ENCODE assay signal across 14 cellular contexts in genomic region chr3:127158614-127159221, GRCh38. TPM values are rescaled to one million over a fixed set of nuclear protein-coding genes. Genes with fewer than 3 reads are reported as not detected.
DNase-seq lines count a peak whose midpoint lies in the region; ATAC-seq and TF ChIP-seq lines count a peak whose summit lies in the region.
"Had no signal": no experiment of that assay in that cellular context is flagged by ENCODE, and none has a peak within 500 bp of the region (broad histone marks: within the 10 kb centered on the region; RNA-seq: fewer than 3 reads in every experiment).

No MANE protein-coding gene starts in this region.

- no peak for TF ChIP-seq CTCF in liver (IDR thresholded peaks at IDR 0.05; ENCODE audit: low read depth, low read length, missing input control)
- TF ChIP-seq CTCF in prostate gland (IDR thresholded peaks at IDR 0.05), result no peak

- 26% methylated on average over 10 of the region's 10 CpGs for WGBS in liver
- 27% methylated on average over 10 of the region's 10 CpGs for WGBS in prostate gland

- no peaks in the 10 kb centered on the region for H3K9me3 ChIP-seq in liver (ENCODE audit: control insufficient read depth in 4 of 4, low read length in 3 of 4)
- H3K9me3 ChIP-seq in prostate gland, result no peaks in the 10 kb centered on the region
- H3K9me3 ChIP-seq: thoracic aorta had no signal

- H3K4me3 ChIP-seq in liver (ENCODE audit: low read depth in 1 of 3, low read length in 3 of 3) (no peak overlapping the region), prostate gland (no peak overlapping the region)
- H3K4me3 ChIP-seq: smooth muscle cell, thoracic aorta had no signal

- H3K36me3 ChIP-seq in liver (ENCODE audit: control insufficient read depth in 4 of 4, insufficient read depth in 3 of 4, low read depth in 1 of 4, low read length in 3 of 4) (no peaks in the 10 kb centered on the region), prostate gland (no peaks in the 10 kb centered on the region)
- H3K36me3 ChIP-seq: thoracic aorta had no signal

- H3K27me3 ChIP-seq in liver (ENCODE audit: control insufficient read depth in 4 of 4, insufficient read depth in 4 of 4, low read length in 3 of 4) (peaks cover 0 to 17% (median 0%) of the 10 kb centered on the region in 4 donors), prostate gland (replicated peaks; ENCODE audit: insufficient read depth) (peaks cover 13% of the 10 kb centered on the region)

- H3K27ac ChIP-seq in liver (ENCODE audit: low read depth in 1 of 2, low read length in 2 of 2), result no peak overlapping the region
- H3K27ac ChIP-seq in prostate gland, result no peak overlapping the region
- H3K27ac ChIP-seq: KMS-11, thoracic aorta had no signal

- no peaks in the 10 kb centered on the region for H3K4me1 ChIP-seq in liver (ENCODE audit: control insufficient read depth in 4 of 4, insufficient read depth in 4 of 4, low read length in 3 of 4)
- no peaks in the 10 kb centered on the region for H3K4me1 ChIP-seq in prostate gland (replicated peaks)

- DNase-seq in DMS53 (lab: John Stamatoyannopoulos, UW) (peak; percentile 79), NCI-H146 treated with DMSO at 0.1 percent for 48 hours (lab: John Stamatoyannopoulos, UW; ENCODE audit: unreplicated experiment) (peak; percentile 98), astrocyte of the hippocampus (ENCODE audit: low read depth, low spot score) (peak; percentile 75), prostate gland (ENCODE audit: low spot score) (no peak), posterior vena cava (ENCODE audit: low spot score) (no peak)
- DNase-seq: activated CD4-positive, CD25-positive, alpha-beta regulatory T cell; EL had no signal

- ATAC-seq in GM19463 (IDR thresholded peaks at IDR 0.05; ENCODE audit: unreplicated experiment) (no peak), GM21723 (IDR thresholded peaks at IDR 0.05; ENCODE audit: unreplicated experiment) (no peak)

- TF ChIP-seq POLR2A in prostate gland (IDR thresholded peaks at IDR 0.05), result no peak

- no peak for TF ChIP-seq RAD21 in liver (IDR thresholded peaks at IDR 0.05)

- intact Hi-C loops in prostate gland (cut with DNase I), result no loop called here
- intact Hi-C loops in posterior vena cava (cut with DNase I), result no loop called here

- H3K9ac ChIP-seq in liver (ENCODE audit: low read depth in 1 of 2, low read length in 2 of 2), result no peak overlapping the region
- H3K9ac ChIP-seq: KMS-11 had no signal

TF ChIP-seq in liver, 16 proteins besides CTCF, POLR2A, EP300 and RAD21:
- TF ChIP-seq RXRA (IDR thresholded peaks at IDR 0.05) (no peak), TAF1 (conservative IDR thresholded peaks at IDR 0.05) (no peak), REST (IDR thresholded peaks at IDR 0.05) (peak; percentile 97)

RNA-seq across cellular contexts. Expression of gene PRR23E, which starts 34.2 kb away (rescaled TPM):
- total RNA-seq in liver (not detected), prostate gland (not detected), posterior vena cava (not detected)
- not detected for polyA plus RNA-seq in liver
- total RNA-seq: astrocyte, smooth muscle cell, thoracic aorta had no signal
- polyA plus RNA-seq: smooth muscle cell had no signal

Comparison
In these comparisons a context has a peak if more than half of its experiments do, and no peak if none do; other contexts are left out.
1. DNase-seq: peak in DMS53 (single experiment), NCI-H146 treated with DMSO at 0.1 percent for 48 hours (single experiment) and astrocyte of the hippocampus (single experiment); none in prostate gland (single experiment) and posterior vena cava (single experiment).